1 cellular context compared by ENCODE assay signal in genomic region chr3:178537123-178537754, GRCh38.
TF ChIP-seq lines count a peak whose summit lies in the region.

No MANE protein-coding gene starts in this region.

TF ChIP-seq in WTC11, 78 proteins besides CTCF, POLR2A, EP300 and RAD21 (continued from another document):
- TF ChIP-seq ZNF281 (CRISPR knock-in tag; IDR thresholded peaks at IDR 0.05) (no peak), ZNF671 (CRISPR knock-in tag; IDR thresholded peaks at IDR 0.05) (no peak), HMGA2 (CRISPR knock-in tag; IDR thresholded peaks at IDR 0.05) (no peak), STAT6 (CRISPR knock-in tag; conservative IDR thresholded peaks at IDR 0.05; ENCODE audit: low read depth) (no peak), ZNF423 (CRISPR knock-in tag; IDR thresholded peaks at IDR 0.05) (no peak), ATF6 (CRISPR knock-in tag; IDR thresholded peaks at IDR 0.05) (no peak), RORB (CRISPR knock-in tag; IDR thresholded peaks at IDR 0.05) (no peak), NR2C2 (CRISPR knock-in tag; IDR thresholded peaks at IDR 0.05) (no peak), AR (CRISPR knock-in tag; IDR thresholded peaks at IDR 0.05) (no peak)
